8 cellular contexts compared by ENCODE assay signal in genomic region chr7:21542891-21543527, GRCh38. TPM values are rescaled to one million over a fixed set of nuclear protein-coding genes. Genes with fewer than 3 reads are reported as not detected.
A peak's percentile ranks its signal among the peaks of the same experiment; 100 is the strongest.
DNase-seq lines count a peak whose midpoint lies in the region; ATAC-seq, FAIRE-seq and TF ChIP-seq lines count a peak whose summit lies in the region.

Gene DNAH11, plus strand, starts transcription at chr7:21543039. Its CDS starts 207 bp downstream, at chr7:21543246.

- CTCF ChIA-PET in activated naive CD4-positive, alpha-beta T cell treated with anti-CD3 and anti-CD28 coated beads, Interleukin-2, amount 10 ng/mL, durations not matched to agents 7 days and 5 days (lab: Charles Lee): no interaction called here

- no peak within 1 kb of the TSS for H3K27ac Mint-ChIP-seq in activated naive CD4-positive, alpha-beta T cell treated with anti-CD3 and anti-CD28 coated beads, Interleukin-2, amount 10 ng/mL, durations not matched to agents 7 days and 5 days
- no peak within 1 kb of the TSS for H3K27ac Mint-ChIP-seq in activated T-helper 17 cell treated with anti-CD3 and anti-CD28 coated beads, Interleukin-2, amount 50 U/mL, for 72 hours

- H3K27ac ChIP-seq in right cardiac atrium (ENCODE audit: low read length): no peak within 1 kb of the TSS
- peak within 1 kb of the TSS in 1 of 4 donors; percentile 56 for H3K27ac ChIP-seq in sigmoid colon

- peak; percentile 89 for ATAC-seq in activated T-helper 17 cell treated with anti-CD3 and anti-CD28 coated beads, Interleukin-2, amount 50 U/mL, for 72 hours (replicated peaks)
- ATAC-seq in right cardiac atrium: peak; percentile 94 to 96

- under 1% methylated on average over 66 of the region's 66 CpGs for WGBS in right cardiac atrium
- WGBS in sigmoid colon, 2 donors: 1 to 2% methylated on average over 66 of the region's 66 CpGs

- no peak for TF ChIP-seq POLR2A in sigmoid colon (IDR thresholded peaks at IDR 0.05)

- no peaks in the 10 kb centered on the region for H3K9me3 Mint-ChIP-seq in activated naive CD4-positive, alpha-beta T cell treated with anti-CD3 and anti-CD28 coated beads, Interleukin-2, amount 10 ng/mL, durations not matched to agents 7 days and 5 days
- H3K9me3 Mint-ChIP-seq in activated T-helper 17 cell treated with anti-CD3 and anti-CD28 coated beads, Interleukin-2, amount 50 U/mL, for 72 hours: no peaks in the 10 kb centered on the region

- H3K36me3 ChIP-seq in sigmoid colon: no peaks in the 10 kb centered on the region

- H3K4me3 ChIP-seq in right cardiac atrium (ENCODE audit: low read length): peak within 1 kb of the TSS; percentile 13
- H3K4me3 ChIP-seq in sigmoid colon: peak within 1 kb of the TSS; percentile 18 to 50 (median 42)

- H3K9me3 ChIP-seq in right cardiac atrium (ENCODE audit: control insufficient read depth, low read length) (no peaks in the 10 kb centered on the region), sigmoid colon (no peaks in the 10 kb centered on the region)

- peak; percentile 52 for DNase-seq in activated naive CD4-positive, alpha-beta T cell treated with anti-CD3 and anti-CD28 coated beads, Interleukin-2, amount 10 ng/mL, durations not matched to agents 7 days and 5 days
- no peak for DNase-seq in activated naive CD4-positive, alpha-beta T cell (lab: John Stamatoyannopoulos, UW)
- DNase-seq in HTR-8/SVneo (ENCODE audit: insufficient read length, low spot score) (peak; percentile 73), right cardiac atrium (peak; percentile 30 to 71 (median 64)), sigmoid colon (peak; percentile 61), dedifferentiated amniotic fluid mesenchymal stem cell (ENCODE audit: extremely low spot score) (no peak), SIG-M5 treated with dmso at 0.1 percent for 504 hours (lab: John Stamatoyannopoulos, UW; ENCODE audit: unreplicated experiment) (no peak)

- intact Hi-C loops in right cardiac atrium (cut with DNase I) (no loop called here), sigmoid colon (cut with DNase I) (no loop called here)

- H3K36me3 Mint-ChIP-seq in activated naive CD4-positive, alpha-beta T cell treated with anti-CD3 and anti-CD28 coated beads, Interleukin-2, amount 10 ng/mL, durations not matched to agents 7 days and 5 days: no peaks in the 10 kb centered on the region
- no peaks in the 10 kb centered on the region for H3K36me3 Mint-ChIP-seq in activated T-helper 17 cell treated with anti-CD3 and anti-CD28 coated beads, Interleukin-2, amount 50 U/mL, for 72 hours (ENCODE audit: low read depth)

- TF ChIP-seq CTCF in sigmoid colon (IDR thresholded peaks at IDR 0.05): no peak

- peak within 1 kb of the TSS; percentile 63 for H3K4me3 Mint-ChIP-seq in activated naive CD4-positive, alpha-beta T cell treated with anti-CD3 and anti-CD28 coated beads, Interleukin-2, amount 10 ng/mL, durations not matched to agents 7 days and 5 days
- peak within 1 kb of the TSS; percentile 56 for H3K4me3 Mint-ChIP-seq in activated T-helper 17 cell treated with anti-CD3 and anti-CD28 coated beads, Interleukin-2, amount 50 U/mL, for 72 hours

- H3K4me1 Mint-ChIP-seq in activated naive CD4-positive, alpha-beta T cell treated with anti-CD3 and anti-CD28 coated beads, Interleukin-2, amount 10 ng/mL, durations not matched to agents 7 days and 5 days: peaks cover 9% of the 10 kb centered on the region
- no peaks in the 10 kb centered on the region for H3K4me1 Mint-ChIP-seq in activated T-helper 17 cell treated with anti-CD3 and anti-CD28 coated beads, Interleukin-2, amount 50 U/mL, for 72 hours

- TF ChIP-seq EP300 in sigmoid colon (IDR thresholded peaks at IDR 0.05): no peak

- H3K27me3 ChIP-seq in right cardiac atrium (ENCODE audit: control insufficient read depth, insufficient read depth) (peaks cover 4% of the 10 kb centered on the region), sigmoid colon (peaks cover 13 to 50% (median 23%) of the 10 kb centered on the region in 3 donors)

- peaks cover 52% of the 10 kb centered on the region for H3K27me3 Mint-ChIP-seq in activated naive CD4-positive, alpha-beta T cell treated with anti-CD3 and anti-CD28 coated beads, Interleukin-2, amount 10 ng/mL, durations not matched to agents 7 days and 5 days
- H3K27me3 Mint-ChIP-seq in activated T-helper 17 cell treated with anti-CD3 and anti-CD28 coated beads, Interleukin-2, amount 50 U/mL, for 72 hours: peaks cover 61% of the 10 kb centered on the region

- FAIRE-seq in HTR-8/SVneo (lab: Jason Lieb, UNC): peak; percentile 88

- H3K4me1 ChIP-seq in right cardiac atrium (ENCODE audit: control insufficient read depth, insufficient read depth, low read length) (no peaks in the 10 kb centered on the region), sigmoid colon (peaks cover 0 to 16% (median 15%) of the 10 kb centered on the region in 4 donors)

RNA-seq across cellular contexts. Expression of gene DNAH11, which starts in this region (rescaled TPM):
- 1 to 10 TPM in 1 of 2 donors, under 1 TPM in 1; 0.52 to 5.9 TPM for total RNA-seq in activated T-helper 17 cell treated with anti-CD3 and anti-CD28 coated beads, Interleukin-2, amount 50 U/mL, for 72 hours
- total RNA-seq in right cardiac atrium: 1 to 10 TPM; 3.7 to 6.4 (median 5.2) TPM
- polyA plus RNA-seq in right cardiac atrium: 0.86 TPM
- 1 to 10 TPM in 1 of 4 donors, under 1 TPM in 2, not detected in 1; under 0.01 to 1.2 (median 0.14) TPM for total RNA-seq in sigmoid colon
- under 1 TPM in 2 of 3 donors, not detected in 1; under 0.01 to 0.13 TPM for polyA plus RNA-seq in sigmoid colon

Comparison
In these comparisons a context has a peak if more than half of its experiments do, and no peak if none do; other contexts are left out.
1. DNase-seq: peak in activated naive CD4-positive, alpha-beta T cell treated with anti-CD3 and anti-CD28 coated beads, Interleukin-2, amount 10 ng/mL, durations not matched to agents 7 days and 5 days (single experiment), HTR-8/SVneo (single experiment), right cardiac atrium (3 of 3) and sigmoid colon (single experiment); none in activated naive CD4-positive, alpha-beta T cell (0 of 4), dedifferentiated amniotic fluid mesenchymal stem cell (single experiment) and SIG-M5 treated with dmso at 0.1 percent for 504 hours (single experiment).